ENCODE assay signal across 11 cellular contexts in genomic region chr6:14638562-14638931, GRCh38.
DNase-seq lines count a peak whose midpoint lies in the region; ATAC-seq and TF ChIP-seq lines count a peak whose summit lies in the region.
"Had no signal": no experiment of that assay in that cellular context is flagged by ENCODE, and none has a peak within 500 bp of the region (broad histone marks: within the 10 kb centered on the region; RNA-seq: fewer than 3 reads in every experiment).

No MANE protein-coding gene starts in this region.

- intact Hi-C loops in spleen (cut with DNase I; ENCODE audit: low total_unique reads) (no loop called here), esophagus squamous epithelium (cut with DNase I) (no loop called here)

- no peak for TF ChIP-seq POLR2A in spleen (IDR thresholded peaks at IDR 0.05)
- no peak for TF ChIP-seq POLR2A in esophagus squamous epithelium (IDR thresholded peaks at IDR 0.05)

- H3K79me2 ChIP-seq in hepatocyte, result no peaks in the 10 kb centered on the region

- DNase-seq in SJCRH30 (no peak), hepatocyte (ENCODE audit: low spot score) (no peak), spleen (no peak), esophagus squamous epithelium (lab: John Stamatoyannopoulos, UW) (no peak), NCI-H1436 (lab: John Stamatoyannopoulos, UW) (no peak)
- DNase-seq: activated naive CD8-positive, alpha-beta T cell treated with anti-CD3 and anti-CD28 coated beads, Interleukin-2, amount 10 ng/mL, durations not matched to agents 7 days and 5 days; NCI-H1092; stimulated activated CD8-positive, alpha-beta memory T cell treated with anti-CD3 and anti-CD28 coated beads, Interleukin-4, amount 100 ng/mL, for 48 hours had no signal

- no peaks in the 10 kb centered on the region for H4K20me1 ChIP-seq in hepatocyte (ENCODE audit: insufficient read depth, poor library complexity, severe bottlenecking)

- no peaks in the 10 kb centered on the region for H3K27me3 ChIP-seq in HUES48 (ENCODE audit: control insufficient read depth, insufficient read depth, low read length)
- no peaks in the 10 kb centered on the region for H3K27me3 ChIP-seq in SJCRH30
- no peaks in the 10 kb centered on the region for H3K27me3 ChIP-seq in hepatocyte
- H3K27me3 ChIP-seq in spleen (replicated peaks in 1 of 7), result no peaks in the 10 kb centered on the region
- no peaks in the 10 kb centered on the region for H3K27me3 ChIP-seq in esophagus squamous epithelium

- H3K9ac ChIP-seq in HUES48 (ENCODE audit: low read depth, low read length), result no peak overlapping the region

- H3K4me1 ChIP-seq in HUES48 (ENCODE audit: control insufficient read depth, insufficient read depth, low read length), result peaks cover 40% of the 10 kb centered on the region
- H3K4me1 ChIP-seq in SJCRH30, result no peaks in the 10 kb centered on the region
- H3K4me1 ChIP-seq in hepatocyte (ENCODE audit: insufficient read depth), result peaks cover 13% of the 10 kb centered on the region
- peaks cover 48 to 93% (median 73%) of the 10 kb centered on the region in 6 donors for H3K4me1 ChIP-seq in spleen
- H3K4me1 ChIP-seq in esophagus squamous epithelium, result peaks cover 5 to 20% (median 10%) of the 10 kb centered on the region in 3 donors

- H3K4me2 ChIP-seq in hepatocyte, result peak overlapping the region; percentile 62

- TF ChIP-seq CTCF in hepatocyte (IDR thresholded peaks at IDR 0.05; ENCODE audit: poor library complexity) (no peak), spleen (IDR thresholded peaks at IDR 0.05 in 8 of 11, conservative IDR thresholded peaks at IDR 0.05 in 3 of 11) (peak in 1 of 11 experiments; percentile 6), esophagus squamous epithelium (IDR thresholded peaks at IDR 0.05) (no peak)

- H3K27ac ChIP-seq in HUES48 (ENCODE audit: low read depth, low read length), result peak overlapping the region; percentile 88
- H3K27ac ChIP-seq in SJCRH30, result no peak overlapping the region
- H3K27ac ChIP-seq in hepatocyte, result no peak overlapping the region
- peak overlapping the region; percentile 59 to 83 (median 74) for H3K27ac ChIP-seq in spleen
- H3K27ac ChIP-seq in esophagus squamous epithelium, result peak overlapping the region in 2 of 4 donors; percentile 42 to 57

- no peak for ATAC-seq in HG02973 (IDR thresholded peaks at IDR 0.05; ENCODE audit: unreplicated experiment)

- no peak overlapping the region for H2AFZ ChIP-seq in hepatocyte

- 43% methylated on average over 3 of the region's 3 CpGs for WGBS in hepatocyte (ENCODE audit: low lambda C conversion rate, missing lambda C conversion rate)
- WGBS in spleen, 5 donors, result 22 to 34% (median 24%) methylated on average over 3 of the region's 3 CpGs
- WGBS in esophagus squamous epithelium, 2 donors, result 21 to 23% methylated on average over 3 of the region's 3 CpGs

- H3K4me3 ChIP-seq in HUES48 (ENCODE audit: low read depth, low read length) (no peak overlapping the region), SJCRH30 (peak overlapping the region; percentile 15; the same call in 1 of the 2 replicates), hepatocyte (no peak overlapping the region), spleen (peak overlapping the region in 3 of 8 donors; percentile 9 to 52 (median 15)), esophagus squamous epithelium (peak overlapping the region in 2 of 4 donors; percentile 19 to 43)
- H3K4me3 ChIP-seq: skin epidermis had no signal

- no peaks in the 10 kb centered on the region for H3K9me2 ChIP-seq in hepatocyte (replicated peaks; ENCODE audit: insufficient read depth)

- H3K9me3 ChIP-seq in HUES48 (ENCODE audit: control insufficient read depth, insufficient read depth, low read length) (no peaks in the 10 kb centered on the region), SJCRH30 (replicated peaks) (no peaks in the 10 kb centered on the region), hepatocyte (ENCODE audit: low read depth) (no peaks in the 10 kb centered on the region), spleen (no peaks in the 10 kb centered on the region), esophagus squamous epithelium (no peaks in the 10 kb centered on the region)

- H3K36me3 ChIP-seq in HUES48 (ENCODE audit: control insufficient read depth, insufficient read depth, low read length), result no peaks in the 10 kb centered on the region
- H3K36me3 ChIP-seq in SJCRH30, result no peaks in the 10 kb centered on the region
- no peaks in the 10 kb centered on the region for H3K36me3 ChIP-seq in hepatocyte (replicated peaks; ENCODE audit: insufficient read depth, low read depth)
- H3K36me3 ChIP-seq in spleen, result no peaks in the 10 kb centered on the region
- no peaks in the 10 kb centered on the region for H3K36me3 ChIP-seq in esophagus squamous epithelium

Comparison
In these comparisons a context has a peak if more than half of its experiments do, and no peak if none do; other contexts are left out.
1. H3K27ac ChIP-seq: peak in HUES48 (single experiment) and spleen (8 of 8); none in SJCRH30 (single experiment) and hepatocyte (single experiment).